20 cellular contexts compared by ENCODE assay signal in the genomic region with DNA sequence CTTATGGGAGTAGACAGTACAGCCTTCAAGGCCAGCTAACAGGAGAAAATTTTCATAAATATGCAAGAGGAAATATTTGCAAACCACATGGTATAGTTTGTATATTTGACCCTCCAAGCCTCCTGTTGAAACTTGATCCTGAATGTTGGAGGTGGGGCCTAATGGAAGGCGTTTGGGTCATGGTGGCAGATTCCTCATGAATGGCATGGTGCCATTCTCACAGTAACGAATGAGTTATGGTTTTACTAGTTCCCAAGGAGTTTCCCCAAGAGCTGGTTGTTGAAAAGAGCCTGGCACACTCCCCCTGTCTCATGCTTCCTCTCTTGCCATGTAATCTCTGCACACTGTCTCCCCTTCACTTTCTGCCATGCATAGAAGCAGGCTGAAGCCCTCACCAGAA. TPM values are rescaled to one million over a fixed set of nuclear protein-coding genes. Genes with fewer than 3 reads are reported as not detected.
DNase-seq lines count a peak whose midpoint lies in the region; ATAC-seq and TF ChIP-seq lines count a peak whose summit lies in the region.
"Had no signal": no experiment of that assay in that cellular context is flagged by ENCODE, and none has a peak within 500 bp of the region (broad histone marks: within the 10 kb centered on the region; RNA-seq: fewer than 3 reads in every experiment).

No MANE protein-coding gene starts in this region.

- no peak overlapping the region for H4K5ac ChIP-seq in IMR-90 (ENCODE audit: low read depth, low read length)

- H3K9ac ChIP-seq in IMR-90 (ENCODE audit: low read depth, low read length): no peak overlapping the region
- H3K9ac ChIP-seq in adipocyte (ENCODE audit: low read length): no peak overlapping the region

- H2AK5ac ChIP-seq in IMR-90 (ENCODE audit: low read depth, low read length): no peak overlapping the region

- ATAC-seq in IMR-90 (ENCODE audit: low read depth) (peak; percentile 12), HG03135 (IDR thresholded peaks at IDR 0.05; ENCODE audit: unreplicated experiment) (no peak)
- ATAC-seq: activated CD8-positive, alpha-beta T cell treated with anti-CD3 and anti-CD28 coated beads for 36 hours; left ventricle myocardium superior; natural killer cell treated with Interleukin-12 subunit alpha and Interleukin-12 subunit beta and Interleukin-15 and Interleukin-18, amount 100 ng/mL, for 72 hours; Right ventricle myocardium inferior; stimulated activated naive CD8-positive, alpha-beta T cell treated with anti-CD3 and anti-CD28 coated beads, Interleukin-15, Interleukin-2, amounts not matched to agents 100 U/mL and 50 U/mL, for 24 hours had no signal

- no peak overlapping the region; the same call in 1 of the 2 replicates for H3K4me2 ChIP-seq in IMR-90 (ENCODE audit: low read depth, low read length)

- 0 out of 4 replicates have a peak overlapping the region, but pooled peaks of 1 of the 2 experiments have one; percentile 37 for H4K8ac ChIP-seq in IMR-90 (ENCODE audit: low read depth in 2 of 2, low read length in 2 of 2)

- peaks cover 10% of the 10 kb centered on the region for H3K4me1 ChIP-seq in IMR-90 (ENCODE audit: control insufficient read depth, insufficient read depth, low read length)
- peaks cover 35% of the 10 kb centered on the region for H3K4me1 ChIP-seq in adipocyte (ENCODE audit: control insufficient read depth, insufficient read depth, low read length)

- H3K9me1 ChIP-seq in IMR-90 (ENCODE audit: insufficient read depth, low read length): no peaks in the 10 kb centered on the region; the same call in 1 of the 2 replicates

- no peaks in the 10 kb centered on the region for H3K9me3 ChIP-seq in IMR-90 (ENCODE audit: control insufficient read depth, insufficient read depth, low read length)
- no peaks in the 10 kb centered on the region for H3K9me3 ChIP-seq in adipocyte (ENCODE audit: control insufficient read depth, low read length)

- H3K4me3 ChIP-seq in IMR-90 (ENCODE audit: insufficient read depth, low read depth, low read length) (no peak overlapping the region), adipocyte (ENCODE audit: low read length) (no peak overlapping the region)
- H3K4me3 ChIP-seq: cardiac muscle cell had no signal

- in situ Hi-C loops in IMR-90 (cut with MboI; ENCODE audit: low sequenced_read_pairs): no loop called here

- H3K23ac ChIP-seq in IMR-90 (ENCODE audit: low read depth, low read length): no peak overlapping the region

- no peaks in the 10 kb centered on the region for H4K20me1 ChIP-seq in IMR-90 (ENCODE audit: insufficient read depth, low read length)

- no peak overlapping the region for H3K4ac ChIP-seq in IMR-90 (ENCODE audit: low read depth, low read length)

- H2BK15ac ChIP-seq in IMR-90 (ENCODE audit: low read depth, low read length): no peak overlapping the region

- no peak overlapping the region for H3K14ac ChIP-seq in IMR-90 (replicated peaks; ENCODE audit: low read depth, low read length)

- no peak for TF ChIP-seq CTCF in IMR-90 (conservative IDR thresholded peaks at IDR 0.05; ENCODE audit: low read depth, low read length)

- H2AFZ ChIP-seq in IMR-90 (replicated peaks; ENCODE audit: low read length, poor library complexity): no peak overlapping the region

- POLR2A ChIA-PET in IMR-90 (lab: Charles Lee; ENCODE audit: unreplicated experiment): no interaction called here

- H3K27me3 ChIP-seq in IMR-90 (ENCODE audit: control insufficient read depth, insufficient read depth, low read length): no peaks in the 10 kb centered on the region
- H3K27me3 ChIP-seq in adipocyte (replicated peaks; ENCODE audit: control insufficient read depth, insufficient read depth, low read length): no peaks in the 10 kb centered on the region
- H3K27me3 ChIP-seq: cardiac muscle cell had no signal

- peaks cover 6 to 7% of the 10 kb centered on the region in 2 experiments; a peak in 2 of 4 replicates for H3K79me1 ChIP-seq in IMR-90 (ENCODE audit: low read depth in 1 of 2, low read length in 2 of 2)

- no peak overlapping the region for H2BK20ac ChIP-seq in IMR-90 (ENCODE audit: low read depth, low read length)

- peak overlapping the region; percentile 36; the same call in 1 of the 2 replicates for H3K27ac ChIP-seq in IMR-90 (ENCODE audit: insufficient read depth, low read length)
- H3K27ac ChIP-seq: C4-2B, cardiac muscle cell had no signal

- CTCF ChIA-PET in IMR-90 (lab: Yijun Ruan, JAX): interaction anchor here (1.4 kb wide), 1 partner anchor 71 kb away, joined by 3 read pairs; no protein-coding TSS in a partner anchor

- BruUV-seq in IMR-90 (replicated peaks; lab: Mats Ljungman, UMichigan): no TSS peak

- DNase-seq in EH (ENCODE audit: low read depth) (peak; percentile 93), IMR-90 (peak; percentile 77), adipocyte (ENCODE audit: low read depth) (peak; percentile 28), iris pigment epithelial cell (ENCODE audit: low read depth) (peak; percentile 73), AG08396 (ENCODE audit: low spot score) (no peak), T-helper 1 cell (no peak), cerebellar nuclear complex (lab: John Stamatoyannopoulos, UW) (no peak)
- DNase-seq: activated CD8-positive, alpha-beta T cell treated with anti-CD3 and anti-CD28 coated beads for 36 hours; activated gamma-delta T cell treated with Interleukin-2 at 50 U/mL for 16 hours; endodermal cell; H7; hypothalamus; left ventricle myocardium superior; NCI-H524 treated with DMSO at 0.1 percent for 48 hours; stimulated activated naive CD8-positive, alpha-beta T cell treated with anti-CD3 and anti-CD28 coated beads, Interleukin-15, Interleukin-2, amounts not matched to agents 100 U/mL and 50 U/mL, for 24 hours had no signal

- no peaks in the 10 kb centered on the region for H3K36me3 ChIP-seq in IMR-90 (ENCODE audit: control insufficient read depth, insufficient read depth, low read length)
- peaks cover 1% of the 10 kb centered on the region for H3K36me3 ChIP-seq in adipocyte (ENCODE audit: control insufficient read depth, insufficient read depth, low read length, severe bottlenecking)

- no peak overlapping the region for H2AK9ac ChIP-seq in IMR-90 (replicated peaks; ENCODE audit: low read depth, low read length, poor library complexity)

- intact Hi-C loops in IMR-90 (cut with micrococcal nuclease): no loop called here

- no peak overlapping the region for H4K91ac ChIP-seq in IMR-90 (ENCODE audit: insufficient read depth, low read depth, low read length)

- H2BK120ac ChIP-seq in IMR-90 (ENCODE audit: low read depth, low read length): no peak overlapping the region

- H3K56ac ChIP-seq in IMR-90 (ENCODE audit: extremely low read depth, insufficient read depth, low read length): no peak overlapping the region

- no peak overlapping the region for H3K18ac ChIP-seq in IMR-90 (ENCODE audit: low read depth, low read length)

- TF ChIP-seq RAD21 in IMR-90 (IDR thresholded peaks at IDR 0.05; ENCODE audit: low read length): no peak

- dilution Hi-C loops in IMR-90 (cut with HindIII; ENCODE audit: low sequenced_read_pairs, unreplicated experiment): no loop called here

- no peak overlapping the region for H2BK5ac ChIP-seq in IMR-90 (ENCODE audit: low read depth, low read length, poor library complexity, severe bottlenecking)

- no CpG with 5 or more reads among the region's 2 CpGs for WGBS in IMR-90 (ENCODE audit: extremely low coverage in 2 of 2, insufficient read length in 1 of 2), 2 experiments

- TF ChIP-seq POLR2A in IMR-90 (IDR thresholded peaks at IDR 0.05; ENCODE audit: low read depth, low read length): no peak

TF ChIP-seq in IMR-90, 13 proteins besides CTCF, POLR2A, EP300 and RAD21:
- no peak for TF ChIP-seq RCOR1 (IDR thresholded peaks at IDR 0.05; ENCODE audit: insufficient replicate concordance, low read length)
- no peak for TF ChIP-seq FOS (IDR thresholded peaks at IDR 0.05; ENCODE audit: low read depth, low read length)
- no peak for TF ChIP-seq SMC3 (IDR thresholded peaks at IDR 0.05; ENCODE audit: low read depth, low read length)
- TF ChIP-seq, protein P1, sequence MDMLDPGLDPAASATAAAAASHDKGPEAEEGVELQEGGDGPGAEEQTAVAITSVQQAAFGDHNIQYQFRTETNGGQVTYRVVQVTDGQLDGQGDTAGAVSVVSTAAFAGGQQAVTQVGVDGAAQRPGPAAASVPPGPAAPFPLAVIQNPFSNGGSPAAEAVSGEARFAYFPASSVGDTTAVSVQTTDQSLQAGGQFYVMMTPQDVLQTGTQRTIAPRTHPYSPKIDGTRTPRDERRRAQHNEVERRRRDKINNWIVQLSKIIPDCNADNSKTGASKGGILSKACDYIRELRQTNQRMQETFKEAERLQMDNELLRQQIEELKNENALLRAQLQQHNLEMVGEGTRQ (IDR thresholded peaks at IDR 0.05; ENCODE audit: low read depth, low read length): no peak
- TF ChIP-seq NFE2L2 (IDR thresholded peaks at IDR 0.05; ENCODE audit: low read depth, low read length): no peak
- TF ChIP-seq MXI1 (IDR thresholded peaks at IDR 0.05; ENCODE audit: borderline replicate concordance, low read depth, low read length): no peak

RNA-seq across cellular contexts. Expression of gene PAIP1, which starts 3.3 kb away (rescaled TPM):
- 101 and 123 TPM in 2 replicates for total RNA-seq in IMR-90 (2012; rRNA removed)
- 52.9 and 59.1 TPM in 2 replicates for polyA plus RNA-seq in IMR-90 (2012; rRNA removed)
- 18.9 TPM in 2 replicates for polyA plus RNA-seq in IMR-90 (2012; cell fraction: cytosol; rRNA removed)
- 5.3 and 33.3 TPM in 2 replicates for polyA plus RNA-seq in IMR-90 (2012; cell fraction: nucleus; rRNA removed; ENCODE audit: low replicate concordance)

RNA-seq across cellular contexts. Expression of gene NNT, which starts 42.9 kb away (rescaled TPM):
- 57.2 and 58.0 TPM in 2 replicates for total RNA-seq in IMR-90 (2012; rRNA removed)
- 19.5 and 23.1 TPM in 2 replicates for polyA plus RNA-seq in IMR-90 (2012; rRNA removed)
- polyA plus RNA-seq in IMR-90 (2012; cell fraction: cytosol; rRNA removed): 12.4 and 12.6 TPM in 2 replicates
- 15.7 and 32.3 TPM in 2 replicates for polyA plus RNA-seq in IMR-90 (2012; cell fraction: nucleus; rRNA removed; ENCODE audit: low replicate concordance)

RNA-seq across cellular contexts. Expression of gene C5orf34, which starts 45.2 kb away (rescaled TPM):
- total RNA-seq in IMR-90 (2012; rRNA removed): 6.1 and 7.2 TPM in 2 replicates
- 3.3 TPM in 2 replicates for polyA plus RNA-seq in IMR-90 (2012; rRNA removed)
- polyA plus RNA-seq in IMR-90 (2012; cell fraction: cytosol; rRNA removed): 0.22 and 0.37 TPM in 2 replicates
- polyA plus RNA-seq in IMR-90 (2012; cell fraction: nucleus; rRNA removed; ENCODE audit: low replicate concordance): 0.70 and 7.0 TPM in 2 replicates

Comparison
In these comparisons a context has a peak if more than half of its experiments do, and no peak if none do; other contexts are left out.
1. DNase-seq: peak in EH (single experiment), IMR-90 (single experiment), adipocyte (single experiment) and iris pigment epithelial cell (single experiment); none in AG08396 (single experiment), T-helper 1 cell (0 of 5) and cerebellar nuclear complex (0 of 2).